ENCODE assay signal across 23 cellular contexts in genomic region chr7:55588976-55589604, GRCh38.
"Had no signal": no experiment of that assay in that cellular context is flagged by ENCODE, and none has a peak within 500 bp of the region (broad histone marks: within the 10 kb centered on the region; RNA-seq: fewer than 3 reads in every experiment).

No MANE protein-coding gene starts in this region.

- H3K9me3 ChIP-seq: mucosa of descending colon, neutrophil, right lobe of liver had no signal

- H3K4me3 ChIP-seq: cardiac muscle cell, dorsolateral prefrontal cortex, hepatocyte, mucosa of descending colon, right lobe of liver, smooth muscle cell had no signal

- ATAC-seq: activated naive CD4-positive, alpha-beta T cell treated with anti-CD3 and anti-CD28 coated beads, Interleukin-2, amount 50 U/mL, for 72 hours; foreskin keratinocyte; left cardiac atrium; mucosa of descending colon; naive thymus-derived CD4-positive, alpha-beta T cell had no signal

- H3K27ac ChIP-seq: cardiac muscle cell, dorsolateral prefrontal cortex, epithelial cell of prostate, foreskin keratinocyte, hepatocyte, neutrophil, parathyroid adenoma, right lobe of liver had no signal

- H3K4me2 ChIP-seq: hepatocyte, smooth muscle cell had no signal

- H2AFZ ChIP-seq: hepatocyte, parathyroid adenoma had no signal

- DNase-seq: activated B cell treated with CpG ODN at 0.5 μM for 24 hours; activated CD4-positive, alpha-beta T cell treated with anti-CD3 and anti-CD28 coated beads for 48 hours; activated CD8-positive, alpha-beta memory T cell treated with anti-CD3 and anti-CD28 coated beads, Interleukin-2, amount 50 U/mL, for 4 hours; activated gamma-delta T cell treated with Interleukin-2 at 50 U/mL for 16 hours; activated T-cell treated with anti-CD3 and anti-CD28 coated beads, Interleukin-2, amount 50 U/mL, for 48 hours; amygdala; dorsolateral prefrontal cortex; endodermal cell; foreskin keratinocyte; left cardiac atrium; mesenchymal stem cell; mucosa of descending colon; naive thymus-derived CD4-positive, alpha-beta T cell; right lobe of liver; stimulated activated CD4-positive, alpha-beta T cell treated with anti-CD3 and anti-CD28 coated beads, Interleukin-4, amount 100 ng/mL, for 24 hours; stimulated activated naive CD4-positive, alpha-beta T cell had no signal

- H3K36me3 ChIP-seq: cardiac muscle cell, neutrophil, right lobe of liver had no signal

- H3K79me2 ChIP-seq: hepatocyte, parathyroid adenoma had no signal

- H3K4me1 ChIP-seq: foreskin keratinocyte, right lobe of liver had no signal

- H3K27me3 ChIP-seq: cardiac muscle cell, neutrophil, right lobe of liver had no signal

- H3K9ac ChIP-seq: parathyroid adenoma had no signal
